8 cellular contexts compared by ENCODE assay signal in genomic region chr17:77429985-77430752, GRCh38.
DNase-seq lines count a peak whose midpoint lies in the region; ATAC-seq and TF ChIP-seq lines count a peak whose summit lies in the region.

No MANE protein-coding gene starts in this region.

- H3K27me3 Mint-ChIP-seq in activated CD8-positive, alpha-beta T cell treated with anti-CD3 and anti-CD28 coated beads for 36 hours: no peaks in the 10 kb centered on the region

- peaks cover 83% of the 10 kb centered on the region for H3K4me1 Mint-ChIP-seq in activated CD8-positive, alpha-beta T cell treated with anti-CD3 and anti-CD28 coated beads for 36 hours (ENCODE audit: low read depth)

- H3K36me3 Mint-ChIP-seq in activated CD8-positive, alpha-beta T cell treated with anti-CD3 and anti-CD28 coated beads for 36 hours (ENCODE audit: low read depth): peaks cover 17% of the 10 kb centered on the region

- peak overlapping the region; percentile 91 for H3K27ac Mint-ChIP-seq in activated CD8-positive, alpha-beta T cell treated with anti-CD3 and anti-CD28 coated beads for 36 hours

- peak; percentile 34 for ATAC-seq in activated CD8-positive, alpha-beta T cell treated with anti-CD3 and anti-CD28 coated beads for 36 hours
- ATAC-seq in GM21723 (IDR thresholded peaks at IDR 0.05; ENCODE audit: unreplicated experiment): no peak

- TF ChIP-seq CTCF in activated CD8-positive, alpha-beta T cell treated with anti-CD3 and anti-CD28 coated beads for 36 hours (IDR thresholded peaks at IDR 0.05): peak; percentile 89

- CTCF ChIA-PET in activated CD8-positive, alpha-beta T cell treated with anti-CD3 and anti-CD28 coated beads for 36 hours (lab: Charles Lee): interaction anchor here (0.6 to 11.1 kb wide), 42 partner anchors 9 to 581 kb away, joined by 3 to 124 read pairs (median 6); no protein-coding TSS in a partner anchor

- H3K4me3 Mint-ChIP-seq in activated CD8-positive, alpha-beta T cell treated with anti-CD3 and anti-CD28 coated beads for 36 hours: no peak overlapping the region

- intact Hi-C loops in activated CD8-positive, alpha-beta T cell treated with anti-CD3 and anti-CD28 coated beads for 36 hours (cut with micrococcal nuclease): loop anchor here (2.0 to 5.0 kb wide), 2 partner anchors 42 to 65 kb away; no protein-coding TSS in a partner anchor

- DNase-seq in NCI-H526 (lab: John Stamatoyannopoulos, UW): peak; percentile 11 to 79
- no peak for DNase-seq in NCI-H526 treated with DMSO at 0.1 percent for 48 hours (lab: John Stamatoyannopoulos, UW)
- peak; percentile 94 for DNase-seq in NCI-H2196 (lab: John Stamatoyannopoulos, UW; ENCODE audit: unreplicated experiment)
- DNase-seq in activated CD8-positive, alpha-beta T cell treated with anti-CD3 and anti-CD28 coated beads for 36 hours: peak; percentile 89
- peak; percentile 86 for DNase-seq in effector CD4-positive, alpha-beta T cell
- DNase-seq in medulla oblongata (ENCODE audit: extremely low spot score): peak; percentile 94
- peak; percentile 65 for DNase-seq in stimulated activated CD8-positive, alpha-beta memory T cell treated with anti-CD3 and anti-CD28 coated beads, Interleukin-12 subunit alpha, Interleukin-12 subunit beta, amount 100 ng/mL, for 4 hours (ENCODE audit: low read depth)

- POLR2A ChIA-PET in activated CD8-positive, alpha-beta T cell treated with anti-CD3 and anti-CD28 coated beads for 36 hours (lab: Charles Lee): interaction anchor here (0.7 to 15.9 kb wide), 11 partner anchors 8 to 73 kb away, joined by 3 to 410 read pairs (median 4); no protein-coding TSS in a partner anchor

- no peaks in the 10 kb centered on the region for H3K9me3 Mint-ChIP-seq in activated CD8-positive, alpha-beta T cell treated with anti-CD3 and anti-CD28 coated beads for 36 hours
